In genomic region chr17:11269210-11269609, GRCh38 we compare ENCODE assay signal across 38 cellular contexts. TPM values are rescaled to one million over a fixed set of nuclear protein-coding genes. Genes with fewer than 3 reads are reported as not detected.
"Had no signal": no experiment of that assay in that cellular context is flagged by ENCODE, and none has a peak within 500 bp of the region (broad histone marks: within the 10 kb centered on the region; RNA-seq: fewer than 3 reads in every experiment).

No MANE protein-coding gene starts in this region.

- H3K27ac ChIP-seq: KMS-11 had no signal

- H3K4me3 ChIP-seq: MG63 had no signal

- DNase-seq: Karpas-422, Kasumi-1, MG63, MM.1S, MV-4-11, NCI-H1048, NCI-H1092, NCI-H1092 treated with DMSO at 0.1 percent for 48 hours, NCI-H1105, NCI-H1105 treated with DMSO at 0.1 percent for 48 hours, NCI-H1417, NCI-H1417 treated with DMSO at 0.1 percent for 48 hours, NCI-H1436, NCI-H1436 treated with DMSO at 0.1 percent for 48 hours, NCI-H146, NCI-H1694, NCI-H1694 treated with DMSO at 0.1 percent for 48 hours, NCI-H187, NCI-H187 treated with DMSO at 0.1 percent for 48 hours, NCI-H1930, NCI-H2029, NCI-H2029 treated with DMSO at 0.1 percent for 48 hours, NCI-H2081, NCI-H2081 treated with DMSO at 0.1 percent for 48 hours, NCI-H2107, NCI-H2171, NCI-H2171 treated with DMSO at 0.1 percent for 48 hours, NCI-H2227 treated with DMSO at 0.1 percent for 48 hours, NCI-H226, NCI-H345, NCI-H446, NCI-H446 treated with DMSO at 0.1 percent for 48 hours, NCI-H510A had no signal

- H3K36me3 ChIP-seq: MG63 had no signal

- H3K27me3 ChIP-seq: MG63 had no signal

RNA-seq across cellular contexts. Expression of gene SHISA6, which starts 28.2 kb away (rescaled TPM):
- total RNA-seq: LHCN-M2, M059J, MCF 10A, NCI-H460 had no signal
